13 cellular contexts compared by ENCODE assay signal in genomic region chr9:133106511-133107244, GRCh38. TPM values are rescaled to one million over a fixed set of nuclear protein-coding genes. Genes with fewer than 3 reads are reported as not detected.
DNase-seq lines count a peak whose midpoint lies in the region; ATAC-seq and TF ChIP-seq lines count a peak whose summit lies in the region.
"Had no signal": no experiment of that assay in that cellular context is flagged by ENCODE, and none has a peak within 500 bp of the region (broad histone marks: within the 10 kb centered on the region; RNA-seq: fewer than 3 reads in every experiment).

No MANE protein-coding gene starts in this region.

- H3K4me1 Mint-ChIP-seq in CD14-positive monocyte, result peaks cover 5% of the 10 kb centered on the region

- no peak for TF ChIP-seq CTCF in CD14-positive monocyte (IDR thresholded peaks at IDR 0.05)
- no peak for TF ChIP-seq CTCF in HEK293 (tag by site-specific recombination; IDR thresholded peaks at IDR 0.05)
- TF ChIP-seq CTCF in dorsolateral prefrontal cortex (IDR thresholded peaks at IDR 0.05 in 54 of 56, conservative IDR thresholded peaks at IDR 0.05 in 2 of 56; ENCODE audit: low read depth in 1 of 56, partially characterized antibody in 56 of 56), result no peak
- TF ChIP-seq CTCF in gastrocnemius medialis (IDR thresholded peaks at IDR 0.05 in 4 of 5, conservative IDR thresholded peaks at IDR 0.05 in 1 of 5), result no peak

- intact Hi-C loops in CD14-positive monocyte (cut with micrococcal nuclease) (no loop called here), dorsolateral prefrontal cortex (cut with DNase I) (loop anchor here in 1 of 2 donors (5.0 kb wide), 1 partner anchor 54 kb away; no protein-coding TSS in a partner anchor), gastrocnemius medialis (cut with DNase I; ENCODE audit: low total_unique reads) (no loop called here)

- in situ Hi-C loops in gastrocnemius medialis (cut with MboI; ENCODE audit: low sequenced_read_pairs in 4 of 4), result loop anchor here in 3 of 4 donors (5.0 kb wide), 2 partner anchors 36 to 41 kb away; no protein-coding TSS in a partner anchor

- H3K36me3 Mint-ChIP-seq in CD14-positive monocyte, result peaks cover 70 to 87% of the 10 kb centered on the region in 2 donors

- H3K9me3 ChIP-seq in HEK293 (ENCODE audit: control insufficient read depth, insufficient read depth, low read depth, low read length) (no peaks in the 10 kb centered on the region), gastrocnemius medialis (no peaks in the 10 kb centered on the region)
- H3K9me3 ChIP-seq: gastroesophageal sphincter, tibial nerve had no signal

- DNase-seq in CD14-positive monocyte (ENCODE audit: low spot score), result no peak
- peak in 1 of 10 donors; percentile 36 for DNase-seq in dorsolateral prefrontal cortex
- DNase-seq in gastrocnemius medialis, result peak; percentile 1 to 9
- DNase-seq in hypothalamus (lab: John Stamatoyannopoulos, UW), result no peak
- DNase-seq: activated T-cell treated with anti-CD3 and anti-CD28 coated beads, Interleukin-2, amount 50 U/mL, for 4 hours; NCI-H2029; NCI-H510A; RPMI8226 had no signal

- H3K27me3 Mint-ChIP-seq in CD14-positive monocyte (ENCODE audit: low read depth in 3 of 3), result peaks cover 3 to 6% (median 3%) of the 10 kb centered on the region in 3 donors

- H3K27ac ChIP-seq in HEK293 (ENCODE audit: extremely low read depth, low read depth, low read length), result no peak overlapping the region
- H3K27ac ChIP-seq in dorsolateral prefrontal cortex, result peak overlapping the region in 41 of 59 donors; percentile 0 to 75 (median 49)
- no peak overlapping the region for H3K27ac ChIP-seq in gastrocnemius medialis
- H3K27ac ChIP-seq: gastroesophageal sphincter, tibial nerve had no signal

- no peak for ATAC-seq in gastrocnemius medialis
- ATAC-seq in HG03432 (IDR thresholded peaks at IDR 0.05; ENCODE audit: unreplicated experiment), result no peak
- ATAC-seq in GM19397 (IDR thresholded peaks at IDR 0.05; ENCODE audit: unreplicated experiment), result no peak
- ATAC-seq: activated T-cell treated with anti-CD3 and anti-CD28 coated beads, Interleukin-2, amount 50 U/mL, for 4 hours; gastroesophageal sphincter had no signal

- H3K4me3 Mint-ChIP-seq in CD14-positive monocyte, result no peak overlapping the region
- H3K4me3 Mint-ChIP-seq: activated T-cell treated with anti-CD3 and anti-CD28 coated beads, Interleukin-2, amount 50 U/mL, for 4 hours had no signal

- CTCF ChIA-PET in HEK293 (lab: Yijun Ruan, JAX), result interaction anchor here (2.1 to 22.4 kb wide), 2 partner anchors 11 to 40 kb away, joined by 8 to 342 read pairs; no protein-coding TSS in a partner anchor

- peak overlapping the region in 4 of 7 donors; percentile 11 to 55 (median 32) for H3K27ac Mint-ChIP-seq in CD14-positive monocyte

- POLR2A ChIA-PET in HEK293 (lab: Yijun Ruan, JAX), result interaction anchor here (1.4 to 1.6 kb wide), 3 partner anchors 11 to 76 kb away, joined by 3 to 4 read pairs (median 3); partner anchors contain the start of gene GTF3C5

- peaks cover 0 to 94% of the 10 kb centered on the region in 2 experiments; a peak in 2 of 3 replicates for H3K36me3 ChIP-seq in HEK293 (ENCODE audit: control insufficient read depth in 2 of 2, insufficient read depth in 1 of 2, low read length in 2 of 2)
- peaks cover 0 to 92% of the 10 kb centered on the region in 2 donors for H3K36me3 ChIP-seq in gastrocnemius medialis

- H3K27me3 ChIP-seq in dorsolateral prefrontal cortex (no peaks in the 10 kb centered on the region), gastrocnemius medialis (no peaks in the 10 kb centered on the region)
- H3K27me3 ChIP-seq: gastroesophageal sphincter, tibial nerve had no signal

- H3K9me3 Mint-ChIP-seq in CD14-positive monocyte, result peaks cover 0 to 4% (median 0%) of the 10 kb centered on the region in 7 donors
- H3K9me3 Mint-ChIP-seq: activated T-cell treated with anti-CD3 and anti-CD28 coated beads, Interleukin-2, amount 50 U/mL, for 4 hours had no signal

- H3K4me1 ChIP-seq in HEK293 (ENCODE audit: control insufficient read depth, insufficient read depth, low read length) (no peaks in the 10 kb centered on the region), gastrocnemius medialis (peaks cover 5 to 7% of the 10 kb centered on the region in 2 donors)

- H3K4me3 ChIP-seq in HEK293 (ENCODE audit: low read depth, low read length) (no peak overlapping the region), dorsolateral prefrontal cortex (no peak overlapping the region), gastrocnemius medialis (no peak overlapping the region)
- H3K4me3 ChIP-seq: gastroesophageal sphincter, tibial nerve had no signal

- no peak for TF ChIP-seq POLR2A in gastrocnemius medialis (IDR thresholded peaks at IDR 0.05)

TF ChIP-seq in HEK293, 187 proteins besides CTCF, POLR2A, EP300 and RAD21:
- TF ChIP-seq ZNF530 (tag by site-specific recombination; IDR thresholded peaks at IDR 0.05; ENCODE audit: low read depth) (no peak), GLIS1 (tag by site-specific recombination; IDR thresholded peaks at IDR 0.05) (peak; percentile 52; the same call in 1 of the 2 replicates)

RNA-seq across cellular contexts. Expression of gene RALGDS, which starts 14.4 kb away (rescaled TPM):
- 1 to 10 TPM; 3.5 to 4.2 TPM for polyA plus RNA-seq in CD14-positive monocyte
- total RNA-seq in dorsolateral prefrontal cortex (100 to 1,000 TPM in 109 of 120 experiments, 10 to 100 TPM in 11; 72.2 to 415 (median 142) TPM), gastrocnemius medialis (10 to 100 TPM; 21.1 to 47.0 (median 36.9) TPM)

RNA-seq across cellular contexts. Expression of gene CEL, which starts 44.9 kb away (rescaled TPM):
- polyA plus RNA-seq in CD14-positive monocyte, result not detected
- total RNA-seq in dorsolateral prefrontal cortex, result 1 to 10 TPM in 107 of 120 experiments, under 1 TPM in 13; 0.64 to 7.6 (median 2.1) TPM
- total RNA-seq in gastrocnemius medialis, result 1 to 10 TPM in 1 of 4 donors, under 1 TPM in 1, not detected in 2; 0.13 to 1.8 TPM

RNA-seq across cellular contexts. Expression of gene GBGT1, which starts 57.0 kb away (rescaled TPM):
- 1 to 10 TPM; 7.1 to 8.0 TPM for polyA plus RNA-seq in CD14-positive monocyte
- 10 to 100 TPM in 109 of 120 experiments, 1 to 10 TPM in 11; 5.8 to 27.4 (median 13.8) TPM for total RNA-seq in dorsolateral prefrontal cortex
- total RNA-seq in gastrocnemius medialis, result 10 to 100 TPM in 1 of 4 donors, 1 to 10 TPM in 2, under 1 TPM in 1; 0.15 to 10.3 (median 5.6) TPM

Comparison
In these comparisons a context has a peak if more than half of its experiments do, and no peak if none do; other contexts are left out.
1. DNase-seq: peak in gastrocnemius medialis (2 of 2); none in CD14-positive monocyte (single experiment) and hypothalamus (0 of 51).
2. H3K27ac ChIP-seq: peak in dorsolateral prefrontal cortex (41 of 59); none in HEK293 (single experiment) and gastrocnemius medialis (0 of 4).